Comparison of ENCODE assay signal across 33 cellular contexts in genomic region chrY:2984491-2984890, GRCh38. TPM values are rescaled to one million over a fixed set of nuclear protein-coding genes. Genes with fewer than 3 reads are reported as not detected.
"Had no signal": no experiment of that assay in that cellular context is flagged by ENCODE, and none has a peak within 500 bp of the region (broad histone marks: within the 10 kb centered on the region; RNA-seq: fewer than 3 reads in every experiment).

No MANE protein-coding gene starts in this region.

- H3K4me1 Mint-ChIP-seq: activated CD4-positive, alpha-beta T cell treated with anti-CD3 and anti-CD28 coated beads for 36 hours; activated CD4-positive, alpha-beta T cell treated with anti-CD3 and anti-CD28 coated beads, Interleukin-2, amount 10 ng/mL, durations not matched to agents 24 days and 14 days; activated CD8-positive, alpha-beta memory T cell treated with anti-CD3 and anti-CD28 coated beads, Interleukin-2, amount 10 ng/mL, durations not matched to agents 7 days and 5 days; activated naive CD4-positive, alpha-beta T cell treated with anti-CD3 and anti-CD28 coated beads, Interleukin-2, amount 10 ng/mL, durations not matched to agents 7 days and 5 days; activated naive CD8-positive, alpha-beta T cell treated with anti-CD3 and anti-CD28 coated beads, Interleukin-2, amount 10 ng/mL, durations not matched to agents 7 days and 5 days; brain; endodermal cell; T-cell had no signal

- H3K27ac ChIP-seq: ascending aorta, breast epithelium, cardiac muscle cell, colonic mucosa, esophagus muscularis mucosa had no signal

- DNase-seq: activated CD4-positive, alpha-beta memory T cell treated with anti-CD3 and anti-CD28 coated beads for 36 hours; activated CD4-positive, alpha-beta T cell treated with anti-CD3 and anti-CD28 coated beads for 36 hours; activated CD4-positive, alpha-beta T cell treated with anti-CD3 and anti-CD28 coated beads, Interleukin-2, amount 10 ng/mL, durations not matched to agents 24 days and 14 days; activated CD4-positive, CD25-positive, alpha-beta regulatory T cell; activated CD4-positive, CD25-positive, alpha-beta regulatory T cell treated with anti-CD3 and anti-CD28 coated beads, Interleukin-2, amount 50 U/mL, for 72 hours; activated CD8-positive, alpha-beta memory T cell treated with anti-CD3 and anti-CD28 coated beads, Interleukin-2, amount 10 ng/mL, durations not matched to agents 7 days and 5 days; activated CD8-positive, alpha-beta memory T cell treated with anti-CD3 and anti-CD28 coated beads, Interleukin-2, amount 50 U/mL, for 4 hours; activated CD8-positive, alpha-beta T cell treated with anti-CD3 and anti-CD28 coated beads, Interleukin-2, amount 10 ng/mL, durations not matched to agents 7 days and 5 days; activated effector memory CD4-positive, alpha-beta T cell treated with anti-CD3 and anti-CD28 coated beads, Interleukin-2, amount 50 U/mL, for 16 hours; activated naive CD4-positive, alpha-beta T cell treated with anti-CD3 and anti-CD28 coated beads, Interleukin-2, amount 10 ng/mL, durations not matched to agents 7 days and 5 days; activated naive CD8-positive, alpha-beta T cell treated with anti-CD3 and anti-CD28 coated beads, Interleukin-2, amount 10 ng/mL, durations not matched to agents 7 days and 5 days; activated T-cell treated with anti-CD3 and anti-CD28 coated beads, Interleukin-2, amount 50 U/mL, for 1 hour; activated T-cell treated with anti-CD3 and anti-CD28 coated beads, Interleukin-2, amount 50 U/mL, for 48 hours; central memory CD4-positive, alpha-beta T cell; cerebellar nuclear complex; colonic mucosa; effector CD8-positive, alpha-beta T cell; endodermal cell; foreskin melanocyte; head of caudate nucleus; T-cell; T1000 had no signal

- H3K4me1 ChIP-seq: ascending aorta, breast epithelium, colonic mucosa, esophagus muscularis mucosa had no signal

- ATAC-seq: activated CD4-positive, alpha-beta T cell treated with anti-CD3 and anti-CD28 coated beads for 36 hours; activated CD8-positive, alpha-beta memory T cell treated with anti-CD3 and anti-CD28 coated beads, Interleukin-2, amount 10 ng/mL, durations not matched to agents 7 days and 5 days; activated CD8-positive, alpha-beta T cell treated with anti-CD3 and anti-CD28 coated beads, Interleukin-2, amount 10 ng/mL, durations not matched to agents 7 days and 5 days; activated naive CD4-positive, alpha-beta T cell treated with anti-CD3 and anti-CD28 coated beads, Interleukin-2, amount 50 U/mL, for 72 hours; T-cell had no signal

- H3K27me3 Mint-ChIP-seq: activated CD4-positive, alpha-beta memory T cell treated with anti-CD3 and anti-CD28 coated beads for 36 hours; activated CD4-positive, alpha-beta T cell treated with anti-CD3 and anti-CD28 coated beads for 36 hours; activated CD4-positive, alpha-beta T cell treated with anti-CD3 and anti-CD28 coated beads, Interleukin-2, amount 10 ng/mL, durations not matched to agents 24 days and 14 days; activated CD8-positive, alpha-beta memory T cell treated with anti-CD3 and anti-CD28 coated beads, Interleukin-2, amount 10 ng/mL, durations not matched to agents 7 days and 5 days; activated naive CD4-positive, alpha-beta T cell treated with anti-CD3 and anti-CD28 coated beads, Interleukin-2, amount 10 ng/mL, durations not matched to agents 7 days and 5 days; activated naive CD8-positive, alpha-beta T cell treated with anti-CD3 and anti-CD28 coated beads, Interleukin-2, amount 10 ng/mL, durations not matched to agents 7 days and 5 days; brain; T-cell had no signal

- H3K9me3 ChIP-seq: ascending aorta, breast epithelium, colonic mucosa, esophagus muscularis mucosa had no signal

- H3K36me3 Mint-ChIP-seq: activated CD4-positive, alpha-beta memory T cell treated with anti-CD3 and anti-CD28 coated beads for 36 hours; activated CD8-positive, alpha-beta memory T cell treated with anti-CD3 and anti-CD28 coated beads, Interleukin-2, amount 10 ng/mL, durations not matched to agents 7 days and 5 days; activated naive CD4-positive, alpha-beta T cell treated with anti-CD3 and anti-CD28 coated beads, Interleukin-2, amount 10 ng/mL, durations not matched to agents 7 days and 5 days; activated naive CD4-positive, alpha-beta T cell treated with anti-CD3 and anti-CD28 coated beads, Interleukin-2, amount 50 U/mL, for 72 hours; activated naive CD8-positive, alpha-beta T cell treated with anti-CD3 and anti-CD28 coated beads, Interleukin-2, amount 10 ng/mL, durations not matched to agents 7 days and 5 days; brain; T-cell had no signal

- H3K4me3 ChIP-seq: ascending aorta, breast epithelium, cardiac muscle cell, colonic mucosa, esophagus muscularis mucosa had no signal

- H3K27me3 ChIP-seq: ascending aorta, breast epithelium, cardiac muscle cell, colonic mucosa, esophagus muscularis mucosa had no signal

- H3K36me3 ChIP-seq: ascending aorta, breast epithelium, cardiac muscle cell, colonic mucosa had no signal

- H3K4me3 Mint-ChIP-seq: activated CD4-positive, alpha-beta memory T cell treated with anti-CD3 and anti-CD28 coated beads for 36 hours; activated CD4-positive, alpha-beta T cell treated with anti-CD3 and anti-CD28 coated beads for 36 hours; activated CD4-positive, alpha-beta T cell treated with anti-CD3 and anti-CD28 coated beads, Interleukin-2, amount 10 ng/mL, durations not matched to agents 24 days and 14 days; activated CD8-positive, alpha-beta memory T cell treated with anti-CD3 and anti-CD28 coated beads, Interleukin-2, amount 10 ng/mL, durations not matched to agents 7 days and 5 days; activated CD8-positive, alpha-beta T cell treated with anti-CD3 and anti-CD28 coated beads, Interleukin-2, amount 10 ng/mL, durations not matched to agents 7 days and 5 days; activated naive CD4-positive, alpha-beta T cell treated with anti-CD3 and anti-CD28 coated beads, Interleukin-2, amount 10 ng/mL, durations not matched to agents 7 days and 5 days; activated naive CD8-positive, alpha-beta T cell treated with anti-CD3 and anti-CD28 coated beads, Interleukin-2, amount 10 ng/mL, durations not matched to agents 7 days and 5 days; activated T-helper 1 cell treated with anti-CD3 and anti-CD28 coated beads, Interleukin-12 subunit alpha, Interleukin-12 subunit beta, Interleukin-2, Interleukin-4 antibody, amounts not matched to agents 30 ng/mL and 10 ng/mL and 1 ng/mL, durations not matched to agents 14 hours and 24 hours and 36 hours; brain; endodermal cell; T-cell; T-helper 1 cell treated with Interleukin-12 subunit alpha and Interleukin-12 subunit beta and Interleukin-4 antibody, amounts not matched to agents 30 μg/mL and 1 μg/mL, for 36 hours; T-helper 2 cell treated with Interferon-gamma antibody and Interleukin-4, amounts not matched to agents 5 μg/mL and 100 μg/mL, for 36 hours had no signal

- H3K27ac Mint-ChIP-seq: activated CD4-positive, alpha-beta memory T cell treated with anti-CD3 and anti-CD28 coated beads for 36 hours; activated CD4-positive, alpha-beta T cell treated with anti-CD3 and anti-CD28 coated beads for 36 hours; activated CD4-positive, alpha-beta T cell treated with anti-CD3 and anti-CD28 coated beads, Interleukin-2, amount 10 ng/mL, durations not matched to agents 24 days and 14 days; activated CD8-positive, alpha-beta memory T cell treated with anti-CD3 and anti-CD28 coated beads, Interleukin-2, amount 10 ng/mL, durations not matched to agents 7 days and 5 days; activated CD8-positive, alpha-beta T cell treated with anti-CD3 and anti-CD28 coated beads, Interleukin-2, amount 10 ng/mL, durations not matched to agents 7 days and 5 days; activated naive CD4-positive, alpha-beta T cell treated with anti-CD3 and anti-CD28 coated beads, Interleukin-2, amount 10 ng/mL, durations not matched to agents 7 days and 5 days; activated naive CD4-positive, alpha-beta T cell treated with anti-CD3 and anti-CD28 coated beads, Interleukin-2, amount 50 U/mL, for 72 hours; activated naive CD8-positive, alpha-beta T cell treated with anti-CD3 and anti-CD28 coated beads, Interleukin-2, amount 10 ng/mL, durations not matched to agents 7 days and 5 days; activated T-helper 1 cell treated with anti-CD3 and anti-CD28 coated beads, Interleukin-12 subunit alpha, Interleukin-12 subunit beta, Interleukin-2, Interleukin-4 antibody, amounts not matched to agents 30 ng/mL and 10 ng/mL and 1 ng/mL, durations not matched to agents 14 hours and 24 hours and 36 hours; activated T-helper 2 cell treated with anti-CD3 and anti-CD28 coated beads, Interferon-gamma antibody, Interleukin-2, Interleukin-4, amounts not matched to agents 10 μg/mL and 5 μg/mL and 100 μg/mL, durations not matched to agents 14 hours and 24 hours and 36 hours; brain; endodermal cell; T-cell; T-helper 1 cell treated with Interleukin-12 subunit alpha and Interleukin-12 subunit beta and Interleukin-4 antibody, amounts not matched to agents 30 μg/mL and 1 μg/mL, for 36 hours; T-helper 2 cell treated with Interferon-gamma antibody and Interleukin-4, amounts not matched to agents 5 μg/mL and 100 μg/mL, for 36 hours had no signal

RNA-seq across cellular contexts. Expression of gene ZFY, which starts 49.3 kb away (rescaled TPM):
- total RNA-seq: ascending aorta, cardiac muscle cell, dermis microvascular lymphatic vessel endothelial cell had no signal
- polyA plus RNA-seq: cardiac muscle cell had no signal
